In the genomic region with DNA sequence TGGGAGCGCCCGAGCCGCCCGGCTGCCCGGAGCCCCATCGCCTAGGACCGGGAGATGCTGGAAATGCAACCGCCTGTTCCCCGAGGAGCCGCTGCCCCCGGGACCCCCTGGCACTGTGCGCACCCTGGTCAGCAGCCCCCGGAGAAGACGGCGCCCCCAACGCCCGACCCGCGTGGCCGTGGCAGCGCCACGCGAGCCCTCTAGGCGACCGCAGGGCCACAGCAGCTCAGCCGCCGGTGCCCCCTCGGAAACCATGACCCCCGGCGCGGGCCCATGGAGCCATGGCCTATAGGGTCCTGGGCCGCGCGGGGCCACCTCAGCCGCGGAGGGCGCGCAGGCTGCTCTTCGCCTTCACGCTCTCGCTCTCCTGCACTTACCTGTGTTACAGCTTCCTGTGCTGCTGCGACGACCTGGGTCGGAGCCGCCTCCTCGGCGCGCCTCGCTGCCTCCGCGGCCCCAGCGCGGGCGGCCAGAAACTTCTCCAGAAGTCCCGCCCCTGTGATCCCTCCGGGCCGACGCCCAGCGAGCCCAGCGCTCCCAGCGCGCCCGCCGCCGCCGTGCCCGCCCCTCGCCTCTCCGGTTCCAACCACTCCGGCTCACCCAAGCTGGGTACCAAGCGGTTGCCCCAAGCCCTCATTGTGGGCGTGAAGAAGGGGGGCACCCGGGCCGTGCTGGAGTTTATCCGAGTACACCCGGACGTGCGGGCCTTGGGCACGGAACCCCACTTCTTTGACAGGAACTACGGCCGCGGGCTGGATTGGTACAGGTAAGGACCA, we compare ENCODE assay signal across 10 cellular contexts. TPM values are rescaled to one million over a fixed set of nuclear protein-coding genes. Genes with fewer than 3 reads are reported as not detected.
DNase-seq lines count a peak whose midpoint lies in the region; TF ChIP-seq lines count a peak whose summit lies in the region.
"Had no signal": no experiment of that assay in that cellular context is flagged by ENCODE, and none has a peak within 500 bp of the region (broad histone marks: within the 10 kb centered on the region; RNA-seq: fewer than 3 reads in every experiment).

No MANE protein-coding gene starts in this region.

- no peak for TF ChIP-seq EP300 in esophagus muscularis mucosa (IDR thresholded peaks at IDR 0.05)

- no peak for TF ChIP-seq POLR2A in esophagus muscularis mucosa (IDR thresholded peaks at IDR 0.05; ENCODE audit: low read depth)

- H3K4me3 Mint-ChIP-seq in type B pancreatic cell = peak overlapping the region; percentile 74

- H3K27ac ChIP-seq in esophagus muscularis mucosa (replicated peaks in 1 of 4) (no peak overlapping the region), mesodermal cell (ENCODE audit: low read depth, low read length, severe bottlenecking) (no peak overlapping the region)

- TF ChIP-seq CTCF in esophagus muscularis mucosa (IDR thresholded peaks at IDR 0.05) (no peak), type B pancreatic cell (conservative IDR thresholded peaks at IDR 0.05) (no peak)

- 5% methylated on average over 27 of the region's 82 CpGs for WGBS in esophagus muscularis mucosa
- 3% methylated on average over 48 to 75 of the region's 82 CpGs for WGBS in mesodermal cell (ENCODE audit: insufficient coverage in 2 of 2), 2 experiments

- H3K36me3 Mint-ChIP-seq in type B pancreatic cell = no peaks in the 10 kb centered on the region

- H3K9me3 Mint-ChIP-seq in type B pancreatic cell = no peaks in the 10 kb centered on the region

- H3K4me1 Mint-ChIP-seq in type B pancreatic cell (ENCODE audit: unreplicated experiment) = no peaks in the 10 kb centered on the region

- H3K27ac Mint-ChIP-seq in type B pancreatic cell = no peak overlapping the region

- intact Hi-C loops in esophagus muscularis mucosa (cut with DNase I) = no loop called here

- H3K27me3 Mint-ChIP-seq in type B pancreatic cell = peaks cover 87% of the 10 kb centered on the region

- H3K9me3 ChIP-seq in esophagus muscularis mucosa (no peaks in the 10 kb centered on the region), mesodermal cell (ENCODE audit: control insufficient read depth, low read length) (no peaks in the 10 kb centered on the region)

- peaks cover 16 to 24% (median 22%) of the 10 kb centered on the region in 4 donors for H3K4me1 ChIP-seq in esophagus muscularis mucosa
- H3K4me1 ChIP-seq in mesodermal cell (ENCODE audit: control insufficient read depth, insufficient read depth, low read length, poor library complexity, severe bottlenecking) = peaks cover 4% of the 10 kb centered on the region

- H3K36me3 ChIP-seq in esophagus muscularis mucosa (no peaks in the 10 kb centered on the region), mesodermal cell (ENCODE audit: control insufficient read depth, insufficient read depth, low read length) (no peaks in the 10 kb centered on the region)

- H3K27me3 ChIP-seq in esophagus muscularis mucosa = peaks cover 0 to 56% (median 33%) of the 10 kb centered on the region in 4 donors

- peak overlapping the region; percentile 50 to 58 (median 56) for H3K4me3 ChIP-seq in esophagus muscularis mucosa
- peak overlapping the region; percentile 35 for H3K4me3 ChIP-seq in mesodermal cell (ENCODE audit: extremely low read depth, insufficient read depth, low read length, poor library complexity, severe bottlenecking)
- H3K4me3 ChIP-seq: K562 had no signal

- DNase-seq in NCI-H2196 (lab: John Stamatoyannopoulos, UW; ENCODE audit: unreplicated experiment) = peak; percentile 13
- no peak for DNase-seq in NCI-H2196 treated with DMSO at 0.1 percent for 48 hours (lab: John Stamatoyannopoulos, UW; ENCODE audit: unreplicated experiment)
- DNase-seq in esophagus muscularis mucosa (ENCODE audit: extremely low spot score) = no peak
- no peak for DNase-seq in type B pancreatic cell (ENCODE audit: extremely low spot score, unreplicated experiment)
- no peak for DNase-seq in SKM-1 (lab: John Stamatoyannopoulos, UW; ENCODE audit: unreplicated experiment)
- DNase-seq in midbrain (lab: John Stamatoyannopoulos, UW) = no peak
- DNase-seq in NCI-H524 (lab: John Stamatoyannopoulos, UW) = no peak
- DNase-seq: NCI-H446 treated with DMSO at 0.1 percent for 48 hours had no signal

RNA-seq across cellular contexts. Expression of a gene that starts 0.6 kb away (rescaled TPM):
- total RNA-seq in esophagus muscularis mucosa (1 to 10 TPM in 3 of 4 donors, under 1 TPM in 1; 0.71 to 2.2 (median 1.5) TPM), type B pancreatic cell (ENCODE audit: low replicate concordance) (0.12 and 0.51 TPM in 2 replicates)
- 1.5 TPM for polyA plus RNA-seq in mesodermal cell (2013, experiment 1 of 2)
- 1.1 TPM for polyA plus RNA-seq in mesodermal cell (2013, experiment 2 of 2)
- total RNA-seq: K562 had no signal
- polyA plus RNA-seq: K562 had no signal
